16 cellular contexts compared by ENCODE assay signal in genomic region chr11:61908730-61909622, GRCh38. TPM values are rescaled to one million over a fixed set of nuclear protein-coding genes. Genes with fewer than 3 reads are reported as not detected.
DNase-seq lines count a peak whose midpoint lies in the region; ATAC-seq and TF ChIP-seq lines count a peak whose summit lies in the region.
"Had no signal": no experiment of that assay in that cellular context is flagged by ENCODE, and none has a peak within 500 bp of the region (broad histone marks: within the 10 kb centered on the region; RNA-seq: fewer than 3 reads in every experiment).

No MANE protein-coding gene starts in this region.

- no peak overlapping the region for H4K8ac ChIP-seq in mesendoderm (ENCODE audit: low read depth, low read length)

- intact Hi-C loops in heart right ventricle (cut with DNase I) (loop anchor here in 1 of 10 donors (5.0 kb wide), 1 partner anchor 38 kb away; no protein-coding TSS in a partner anchor), testis (cut with DNase I; ENCODE audit: low total_unique reads) (no loop called here)

- TF ChIP-seq CTCF in heart right ventricle (IDR thresholded peaks at IDR 0.05) (no peak), testis (IDR thresholded peaks at IDR 0.05) (no peak)

- no peak for TF ChIP-seq POLR2A in testis (IDR thresholded peaks at IDR 0.05)

- peak overlapping the region; percentile 75 for H3K56ac ChIP-seq in mesendoderm (ENCODE audit: low read length)

- H3K4me1 ChIP-seq in heart right ventricle (peaks cover 10 to 58% (median 32%) of the 10 kb centered on the region in 9 donors), mesendoderm (ENCODE audit: control insufficient read depth, low read depth, low read length) (peaks cover 10% of the 10 kb centered on the region), testis (peaks cover 58% of the 10 kb centered on the region)

- H3K9ac ChIP-seq in mesendoderm (ENCODE audit: low read length): peak overlapping the region; percentile 54

- no peak overlapping the region for H2BK15ac ChIP-seq in mesendoderm (replicated peaks; ENCODE audit: low read depth)

- H3K9me3 ChIP-seq in heart right ventricle (no peaks in the 10 kb centered on the region), testis (no peaks in the 10 kb centered on the region)

- H3K27ac ChIP-seq in heart right ventricle (peak overlapping the region in 7 of 10 donors; percentile 7 to 74 (median 52)), mesendoderm (ENCODE audit: low read depth, low read length) (no peak overlapping the region), testis (peak overlapping the region; percentile 63 to 66)

- H3K4me3 ChIP-seq in heart right ventricle (no peak overlapping the region), mesendoderm (ENCODE audit: low read length) (no peak overlapping the region), testis (no peak overlapping the region)
- H3K4me3 ChIP-seq: dorsolateral prefrontal cortex, GM12878 had no signal

- no peak overlapping the region for H2BK120ac ChIP-seq in mesendoderm (ENCODE audit: low read depth, low read length)

- peak in 7 of 8 donors; percentile 5 to 62 (median 30) for ATAC-seq in heart right ventricle
- ATAC-seq in HG03565 (IDR thresholded peaks at IDR 0.05; ENCODE audit: unreplicated experiment): no peak
- ATAC-seq: activated T-helper 17 cell treated with anti-CD3 and anti-CD28 coated beads, Interleukin-2, amount 50 U/mL, for 72 hours; GM12878; stimulated activated memory B cell treated with anti-CD40 and anti-IgM and Interleukin-4, amounts not matched to agents 10 μg/mL and 1 μg/mL and 100 μg/mL, for 72 hours had no signal

- H3K4me2 ChIP-seq in mesendoderm (ENCODE audit: low read length): no peak overlapping the region

- in situ Hi-C loops in G401 (cut with HindIII; ENCODE audit: low sequenced_read_pairs): no loop called here

- H3K27me3 ChIP-seq in heart right ventricle: no peaks in the 10 kb centered on the region
- no peaks in the 10 kb centered on the region for H3K27me3 ChIP-seq in mesendoderm (ENCODE audit: insufficient read depth, low read length, poor library complexity)
- H3K27me3 ChIP-seq in testis: no peaks in the 10 kb centered on the region
- H3K27me3 ChIP-seq: dorsolateral prefrontal cortex had no signal

- H2BK5ac ChIP-seq in mesendoderm (ENCODE audit: low read length): peak overlapping the region; percentile 20

- no peak overlapping the region for H4K5ac ChIP-seq in mesendoderm (ENCODE audit: low read length)

- WGBS in heart right ventricle, 2 donors: 46 to 62% methylated on average over 12 of the region's 12 CpGs
- no CpG with 5 or more reads among the region's 12 CpGs for WGBS in mesendoderm (ENCODE audit: extremely low coverage, insufficient coverage, low lambda C conversion rate)
- WGBS in testis, 2 donors: 39 to 69% methylated on average over 8 to 12 of the region's 12 CpGs

- peak overlapping the region; percentile 31 for H3K18ac ChIP-seq in mesendoderm (ENCODE audit: low read length)

- no peak overlapping the region for H2AK5ac ChIP-seq in mesendoderm (ENCODE audit: low read length)

- no peak overlapping the region for H3K4ac ChIP-seq in mesendoderm (ENCODE audit: low read depth, low read length)

- no peaks in the 10 kb centered on the region for H3K79me1 ChIP-seq in mesendoderm (ENCODE audit: low read length)

- H3K79me2 ChIP-seq in mesendoderm (ENCODE audit: control insufficient read depth, insufficient read depth, low read length): no peaks in the 10 kb centered on the region

- no peak overlapping the region for H3K23ac ChIP-seq in mesendoderm (ENCODE audit: low read length)

- DNase-seq in RPMI8226: peak; percentile 98
- DNase-seq in heart right ventricle: peak; percentile 64 to 66
- DNase-seq in mesendoderm: no peak
- peak; percentile 75 for DNase-seq in testis
- no peak for DNase-seq in DMS153 (lab: John Stamatoyannopoulos, UW)
- DNase-seq in G401 (ENCODE audit: low spot score): no peak
- no peak for DNase-seq in NCI-H187 treated with DMSO at 0.1 percent for 48 hours (lab: John Stamatoyannopoulos, UW)
- DNase-seq: activated CD4-positive, alpha-beta memory T cell treated with anti-CD3 and anti-CD28 coated beads, Interleukin-2, amount 10 ng/mL, durations not matched to agents 7 days and 5 days; NCI-H1436; NCI-H446 treated with DMSO at 0.1 percent for 48 hours had no signal

- H3K36me3 ChIP-seq in heart right ventricle (peaks cover 0 to 39% (median 5%) of the 10 kb centered on the region in 9 donors), mesendoderm (ENCODE audit: control insufficient read depth, insufficient read depth, low read length) (no peaks in the 10 kb centered on the region), testis (ENCODE audit: low read depth, missing control alignments) (no peaks in the 10 kb centered on the region)

RNA-seq across cellular contexts. Expression of gene RAB3IL1, which starts 8.4 kb away (rescaled TPM):
- total RNA-seq in heart right ventricle (10 to 100 TPM in 3 of 10 donors, 1 to 10 TPM in 7; 3.7 to 11.1 (median 6.6) TPM), testis (10 to 100 TPM; 57.7 to 65.8 TPM)
- polyA plus RNA-seq in heart right ventricle (1 to 10 TPM; 8.2 to 9.7 TPM), testis (ENCODE audit: insufficient read depth, low read depth, low replicate concordance) (88.2 TPM)
- 1.4 TPM for polyA plus RNA-seq in mesendoderm (2013, experiment 1 of 2)
- polyA plus RNA-seq in mesendoderm (2013, experiment 2 of 2): 2.3 TPM
- total RNA-seq in G401 (2014; rRNA removed; shearing (Covaris generic)): 12.4 and 19.0 TPM in 2 replicates
- total RNA-seq: activated CD4-positive, alpha-beta memory T cell treated with anti-CD3 and anti-CD28 coated beads, Interleukin-2, amount 10 ng/mL, durations not matched to agents 7 days and 5 days; activated T-helper 17 cell treated with anti-CD3 and anti-CD28 coated beads, Interleukin-2, amount 50 U/mL, for 72 hours; GM12878; T-helper 2 cell treated with Interferon-gamma antibody and Interleukin-4, amounts not matched to agents 100 ng/mL and 5 ng/mL, for 36 hours had no signal

RNA-seq across cellular contexts. Expression of gene FADS3, which starts 17.6 kb away (rescaled TPM):
- total RNA-seq in heart right ventricle (100 to 1,000 TPM in 1 of 10 donors, 10 to 100 TPM in 9; 54.9 to 119 (median 71.1) TPM), testis (10 to 100 TPM; 50.6 to 88.5 TPM)
- polyA plus RNA-seq in heart right ventricle (100 to 1,000 TPM; 119 to 217 TPM), testis (ENCODE audit: insufficient read depth, low read depth, low replicate concordance) (20.5 TPM)
- polyA plus RNA-seq in mesendoderm (2013, experiment 1 of 2): 14.4 TPM
- 13.9 TPM for polyA plus RNA-seq in mesendoderm (2013, experiment 2 of 2)
- 44.4 and 47.1 TPM in 2 replicates for total RNA-seq in G401 (2014; rRNA removed; shearing (Covaris generic))

RNA-seq across cellular contexts. Expression of gene BEST1, which starts 41.2 kb away (rescaled TPM):
- total RNA-seq in heart right ventricle (1 to 10 TPM in 5 of 10 donors, under 1 TPM in 5; 0.39 to 1.8 (median 1.2) TPM), testis (10 to 100 TPM; 21.0 to 33.4 TPM)
- polyA plus RNA-seq in heart right ventricle (1 to 10 TPM; 3.3 to 4.9 TPM), testis (ENCODE audit: insufficient read depth, low read depth, low replicate concordance) (9.2 TPM)
- polyA plus RNA-seq in mesendoderm (2013, experiment 1 of 2): 0.20 TPM
- 0.28 TPM for polyA plus RNA-seq in mesendoderm (2013, experiment 2 of 2)
- total RNA-seq in G401 (2014; rRNA removed; shearing (Covaris generic)): 0.10 and 0.18 TPM in 2 replicates
- total RNA-seq: T-helper 2 cell treated with Interferon-gamma antibody and Interleukin-4, amounts not matched to agents 100 ng/mL and 5 ng/mL, for 36 hours had no signal

RNA-seq across cellular contexts. Expression of gene FTH1, which starts 58.5 kb away (rescaled TPM):
- total RNA-seq in heart right ventricle (1,000 to 10,000 TPM; 2,008 to 4,360 (median 2,962) TPM), testis (1,000 to 10,000 TPM; 1,162 to 1,419 TPM)
- polyA plus RNA-seq in heart right ventricle (1,000 to 10,000 TPM; 1,346 to 5,199 TPM), testis (ENCODE audit: insufficient read depth, low read depth, low replicate concordance) (2,237 TPM)
- 1,625 TPM for polyA plus RNA-seq in mesendoderm (2013, experiment 1 of 2)
- 1,633 TPM for polyA plus RNA-seq in mesendoderm (2013, experiment 2 of 2)
- 588 and 699 TPM in 2 replicates for total RNA-seq in G401 (2014; rRNA removed; shearing (Covaris generic))

Comparison
In these comparisons a context has a peak if more than half of its experiments do, and no peak if none do; other contexts are left out.
1. DNase-seq: peak in RPMI8226 (single experiment), heart right ventricle (2 of 2) and testis (single experiment); none in mesendoderm (single experiment), DMS153 (single experiment), G401 (single experiment) and NCI-H187 treated with DMSO at 0.1 percent for 48 hours (single experiment).
2. RNA of gene BEST1, which starts 41.2 kb away (total RNA-seq): 21.0 to 33.4 TPM in testis; 0.39 to 1.8 TPM in heart right ventricle and 0.10 to 0.18 TPM in G401; every median in the first group is over 4 times any median in the second.